13 cellular contexts compared by ENCODE assay signal in genomic region chr2:144082777-144083176, GRCh38.
"Had no signal": no experiment of that assay in that cellular context is flagged by ENCODE, and none has a peak within 500 bp of the region (broad histone marks: within the 10 kb centered on the region; RNA-seq: fewer than 3 reads in every experiment).

No MANE protein-coding gene starts in this region.

- H3K27me3 Mint-ChIP-seq: activated naive CD4-positive, alpha-beta T cell treated with anti-CD3 and anti-CD28 coated beads, Interleukin-2, amount 10 ng/mL, durations not matched to agents 7 days and 5 days; memory B cell had no signal

- DNase-seq: activated CD4-positive, alpha-beta T cell treated with anti-CD3 and anti-CD28 coated beads, Interleukin-2, amount 50 U/mL, for 1 hour; activated naive CD4-positive, alpha-beta T cell treated with anti-CD3 and anti-CD28 coated beads, Interleukin-2, amount 10 ng/mL, durations not matched to agents 7 days and 5 days; body of pancreas; cerebellar nuclear complex; heart left ventricle; small intestine; substantia nigra; transverse colon had no signal

- H3K4me3 Mint-ChIP-seq: activated naive CD4-positive, alpha-beta T cell treated with anti-CD3 and anti-CD28 coated beads, Interleukin-2, amount 10 ng/mL, durations not matched to agents 7 days and 5 days; memory B cell; neural progenitor cell had no signal

- H3K36me3 Mint-ChIP-seq: activated naive CD4-positive, alpha-beta T cell treated with anti-CD3 and anti-CD28 coated beads, Interleukin-2, amount 10 ng/mL, durations not matched to agents 7 days and 5 days; neural progenitor cell had no signal

- H3K27ac ChIP-seq: body of pancreas, esophagus muscularis mucosa, heart left ventricle, neural progenitor cell, transverse colon had no signal

- H2AFZ ChIP-seq: neural progenitor cell had no signal

- ATAC-seq: body of pancreas, heart left ventricle, left lobe of liver had no signal

- H3K9me3 Mint-ChIP-seq: activated naive CD4-positive, alpha-beta T cell treated with anti-CD3 and anti-CD28 coated beads, Interleukin-2, amount 10 ng/mL, durations not matched to agents 7 days and 5 days; memory B cell; neural progenitor cell had no signal

- H3K4me1 Mint-ChIP-seq: activated naive CD4-positive, alpha-beta T cell treated with anti-CD3 and anti-CD28 coated beads, Interleukin-2, amount 10 ng/mL, durations not matched to agents 7 days and 5 days had no signal

- H3K4me2 ChIP-seq: neural progenitor cell had no signal

- FAIRE-seq: small intestine had no signal

- H3K4me3 ChIP-seq: body of pancreas, esophagus muscularis mucosa, heart left ventricle, neural progenitor cell, transverse colon had no signal

- H3K27ac Mint-ChIP-seq: activated T-helper 2 cell treated with anti-CD3 and anti-CD28 coated beads, Interferon-gamma antibody, Interleukin-2, Interleukin-4, amounts not matched to agents 10 μg/mL and 5 μg/mL and 100 μg/mL, durations not matched to agents 14 hours and 24 hours and 36 hours; memory B cell; neural progenitor cell had no signal

- H3K9ac ChIP-seq: neural progenitor cell had no signal

- H3K4me1 ChIP-seq: body of pancreas had no signal

- H3K9me3 ChIP-seq: body of pancreas, esophagus muscularis mucosa, heart left ventricle, transverse colon had no signal

- H3K36me3 ChIP-seq: esophagus muscularis mucosa, heart left ventricle, neural progenitor cell, transverse colon had no signal

- H3K27me3 ChIP-seq: body of pancreas, esophagus muscularis mucosa, heart left ventricle, neural progenitor cell, transverse colon had no signal
